In the genomic region with DNA sequence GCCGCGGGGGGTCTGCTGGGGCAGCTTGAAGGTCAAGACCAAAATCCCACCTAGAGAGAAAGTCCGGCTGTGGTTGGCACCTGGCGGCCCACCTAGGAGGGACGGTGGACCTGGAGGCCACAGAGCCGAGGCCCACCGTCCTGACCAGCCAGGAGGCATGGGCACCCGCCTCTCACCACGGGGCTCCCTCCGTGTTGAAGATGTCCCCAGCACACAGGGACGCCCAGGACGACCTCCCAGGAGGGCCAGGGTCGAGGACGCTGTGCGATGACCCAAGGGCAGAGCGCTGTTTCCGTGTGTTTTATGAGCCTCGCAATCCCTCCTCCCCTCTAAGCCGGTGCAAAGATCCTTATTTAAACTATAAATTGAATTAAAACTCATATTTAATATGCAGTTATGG, we compare ENCODE assay signal across 30 cellular contexts.
"Had no signal": no experiment of that assay in that cellular context is flagged by ENCODE, and none has a peak within 500 bp of the region (broad histone marks: within the 10 kb centered on the region; RNA-seq: fewer than 3 reads in every experiment).

No MANE protein-coding gene starts in this region.

- DNase-seq: activated CD4-positive, alpha-beta memory T cell treated with anti-CD3 and anti-CD28 coated beads for 36 hours; activated CD4-positive, alpha-beta T cell treated with anti-CD3 and anti-CD28 coated beads for 36 hours; activated CD4-positive, alpha-beta T cell treated with anti-CD3 and anti-CD28 coated beads, Interleukin-2, amount 50 U/mL, for 1 hour; activated CD8-positive, alpha-beta memory T cell treated with anti-CD3 and anti-CD28 coated beads, Interleukin-2, amount 50 U/mL, for 4 hours; activated naive CD4-positive, alpha-beta T cell; activated naive CD4-positive, alpha-beta T cell treated with anti-CD3 and anti-CD28 coated beads, Interleukin-2, amount 50 U/mL, for 16 hours; activated naive CD8-positive, alpha-beta T cell treated with anti-CD3 and anti-CD28 coated beads for 36 hours; activated T-cell treated with anti-CD3 and anti-CD28 coated beads for 4 hours; activated T-cell treated with anti-CD3 and anti-CD28 coated beads, Interleukin-2, amount 50 U/mL, for 4 hours; amniotic stem cell; Karpas-422; KBM-7; NCI-H1105; NCI-H1417 treated with DMSO at 0.1 percent for 48 hours; NCI-H187 treated with DMSO at 0.1 percent for 48 hours; NCI-H2081; NCI-H226; NCI-H446 treated with DMSO at 0.1 percent for 48 hours; NCI-H69; PC-9; SIG-M5; SW 1271; T-helper 1 cell; T1000 had no signal

- H2AFZ ChIP-seq: PC-9 had no signal

- FAIRE-seq: RCC 7860 had no signal

- H3K4me3 ChIP-seq: cardiac muscle cell, PC-9 had no signal

- H3K27ac ChIP-seq: cardiac muscle cell, PC-9, RWPE1 had no signal

- ATAC-seq: activated CD4-positive, alpha-beta T cell treated with anti-CD3 and anti-CD28 coated beads for 36 hours; activated CD4-positive, CD25-positive, alpha-beta regulatory T cell treated with anti-CD3 and anti-CD28 coated beads, Interleukin-2, amount 50 U/mL, for 24 hours; activated T-cell treated with anti-CD3 and anti-CD28 coated beads, Interleukin-2, amount 50 U/mL, for 4 hours; Right ventricle myocardium inferior; WTC11 had no signal

- H3K4me2 ChIP-seq: PC-9 had no signal

- H3K27me3 ChIP-seq: cardiac muscle cell had no signal

- H3K36me3 ChIP-seq: cardiac muscle cell had no signal
